ENCODE assay signal across 23 cellular contexts in genomic region chr12:103729499-103729898, GRCh38.
"Had no signal": no experiment of that assay in that cellular context is flagged by ENCODE, and none has a peak within 500 bp of the region (broad histone marks: within the 10 kb centered on the region; RNA-seq: fewer than 3 reads in every experiment).

No MANE protein-coding gene starts in this region.

- H3K4me3 ChIP-seq: ascending aorta had no signal

- H3K36me3 ChIP-seq: ascending aorta, brain microvascular endothelial cell had no signal

- H3K4me1 Mint-ChIP-seq: activated naive CD4-positive, alpha-beta T cell treated with anti-CD3 and anti-CD28 coated beads, Interleukin-2, amount 50 U/mL, for 24 hours; WTC11 had no signal

- H3K4me1 ChIP-seq: ascending aorta had no signal

- H3K27me3 ChIP-seq: ascending aorta, brain microvascular endothelial cell had no signal

- H3K27ac ChIP-seq: ascending aorta, brain microvascular endothelial cell had no signal

- DNase-seq: activated CD4-positive, alpha-beta T cell treated with anti-CD3 and anti-CD28 coated beads for 48 hours; activated CD4-positive, alpha-beta T cell treated with anti-CD3 and anti-CD28 coated beads, Interleukin-2, amount 50 U/mL, for 4 hours; activated CD4-positive, CD25-positive, alpha-beta regulatory T cell treated with anti-CD3 and anti-CD28 coated beads, Interleukin-2, amount 50 U/mL, for 72 hours; activated CD8-positive, alpha-beta memory T cell treated with anti-CD3 and anti-CD28 coated beads, Interleukin-2, amount 50 U/mL, for 48 hours; activated CD8-positive, alpha-beta T cell treated with anti-CD3 and anti-CD28 coated beads, Interleukin-2, amount 10 ng/mL, durations not matched to agents 7 days and 5 days; activated T-cell treated with anti-CD3 and anti-CD28 coated beads, Interleukin-2, amount 50 U/mL, for 1 hour; amniotic stem cell; brain microvascular endothelial cell; caudate nucleus; KG1; NCI-H1048; NCI-H146; NCI-H187 treated with DMSO at 0.1 percent for 48 hours; NCI-H2081 treated with DMSO at 0.1 percent for 48 hours; NCI-H446; NCI-H524; PC-3; SHP77 had no signal

- H3K27ac Mint-ChIP-seq: activated CD8-positive, alpha-beta T cell treated with anti-CD3 and anti-CD28 coated beads, Interleukin-2, amount 10 ng/mL, durations not matched to agents 7 days and 5 days; activated naive CD4-positive, alpha-beta T cell treated with anti-CD3 and anti-CD28 coated beads, Interleukin-2, amount 50 U/mL, for 24 hours; T-helper 1 cell treated with Interleukin-12 subunit alpha and Interleukin-12 subunit beta and Interleukin-4 antibody, amounts not matched to agents 30 μg/mL and 1 μg/mL, for 36 hours; WTC11 had no signal

- H3K9me3 Mint-ChIP-seq: T-helper 1 cell treated with Interleukin-12 subunit alpha and Interleukin-12 subunit beta and Interleukin-4 antibody, amounts not matched to agents 30 μg/mL and 1 μg/mL, for 36 hours had no signal

- H3K4me3 Mint-ChIP-seq: activated CD8-positive, alpha-beta T cell treated with anti-CD3 and anti-CD28 coated beads, Interleukin-2, amount 10 ng/mL, durations not matched to agents 7 days and 5 days; activated naive CD4-positive, alpha-beta T cell treated with anti-CD3 and anti-CD28 coated beads, Interleukin-2, amount 50 U/mL, for 24 hours; T-helper 1 cell treated with Interleukin-12 subunit alpha and Interleukin-12 subunit beta and Interleukin-4 antibody, amounts not matched to agents 30 μg/mL and 1 μg/mL, for 36 hours; WTC11 had no signal

- ATAC-seq: activated CD8-positive, alpha-beta T cell treated with anti-CD3 and anti-CD28 coated beads, Interleukin-2, amount 10 ng/mL, durations not matched to agents 7 days and 5 days; PC-3; WTC11 had no signal

- FAIRE-seq: RCC 7860 had no signal
